1 cellular context compared by ENCODE assay signal in the genomic region with DNA sequence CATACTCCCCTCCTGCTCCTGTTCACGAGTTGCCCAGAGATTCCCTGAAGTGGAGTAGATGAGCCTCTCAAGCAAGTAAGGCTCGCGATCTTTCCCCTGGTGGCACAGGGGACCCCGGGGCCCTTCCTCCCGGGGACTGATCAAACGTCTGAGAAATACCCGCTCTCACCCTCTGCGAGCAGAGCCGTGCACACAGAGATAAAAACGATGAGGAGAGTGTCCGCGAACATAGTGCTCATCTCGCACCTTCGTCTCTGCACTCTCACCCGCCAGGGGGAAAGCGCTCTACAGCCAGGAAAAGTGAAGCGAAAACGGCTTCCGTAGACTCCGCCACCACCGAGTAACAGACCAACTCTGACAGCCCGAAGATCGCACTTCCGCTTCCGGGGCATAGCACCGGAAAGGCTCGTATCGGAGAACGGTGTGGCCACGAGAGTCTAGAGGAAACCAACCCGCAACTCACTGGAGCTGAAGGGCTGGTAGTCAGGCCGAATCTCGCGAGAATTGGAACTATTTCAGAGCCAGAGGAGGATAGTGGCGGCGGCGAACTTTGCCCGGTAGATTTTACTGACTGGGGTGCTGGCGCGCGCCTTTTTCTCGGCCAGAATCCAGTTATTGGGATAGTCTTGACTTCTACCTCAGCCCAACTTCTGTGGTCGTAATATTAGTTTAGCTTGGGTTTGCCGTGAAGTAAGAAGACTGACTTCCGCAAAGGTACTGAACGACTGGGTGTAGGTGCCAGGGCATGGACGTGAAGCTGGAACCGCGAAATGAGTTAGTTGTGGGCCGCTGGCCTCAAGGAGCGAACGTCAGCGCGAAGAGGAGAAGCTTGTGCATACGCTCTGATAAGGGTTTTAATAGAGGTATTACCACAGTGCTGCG.
TF ChIP-seq lines count a peak whose summit lies in the region.

A gene with protein sequence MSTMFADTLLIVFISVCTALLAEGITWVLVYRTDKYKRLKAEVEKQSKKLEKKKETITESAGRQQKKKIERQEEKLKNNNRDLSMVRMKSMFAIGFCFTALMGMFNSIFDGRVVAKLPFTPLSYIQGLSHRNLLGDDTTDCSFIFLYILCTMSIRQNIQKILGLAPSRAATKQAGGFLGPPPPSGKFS (minus strand): TSS at position 356 of the 882 bp plus-strand sequence. CDS start 117 bp downstream, at position 239.

TF ChIP-seq in HepG2, 621 proteins besides CTCF, POLR2A, EP300 and RAD21 (continued from another document):
- peak; percentile 81 for TF ChIP-seq YY1 (IDR thresholded peaks at IDR 0.05; ENCODE audit: insufficient read depth, insufficient replicate concordance, low read depth, low read length)
- peak; percentile 97 for TF ChIP-seq PHF20 (CRISPR knock-in tag; IDR thresholded peaks at IDR 0.05)
- TF ChIP-seq ZNF737 (CRISPR knock-in tag; IDR thresholded peaks at IDR 0.05; ENCODE audit: borderline replicate concordance) = peak; percentile 35; the same call in 1 of the 2 replicates
- no peak for TF ChIP-seq TSC22D2 (CRISPR knock-in tag; IDR thresholded peaks at IDR 0.05; ENCODE audit: borderline replicate concordance)
